1 cellular context compared by ENCODE assay signal in the genomic region with DNA sequence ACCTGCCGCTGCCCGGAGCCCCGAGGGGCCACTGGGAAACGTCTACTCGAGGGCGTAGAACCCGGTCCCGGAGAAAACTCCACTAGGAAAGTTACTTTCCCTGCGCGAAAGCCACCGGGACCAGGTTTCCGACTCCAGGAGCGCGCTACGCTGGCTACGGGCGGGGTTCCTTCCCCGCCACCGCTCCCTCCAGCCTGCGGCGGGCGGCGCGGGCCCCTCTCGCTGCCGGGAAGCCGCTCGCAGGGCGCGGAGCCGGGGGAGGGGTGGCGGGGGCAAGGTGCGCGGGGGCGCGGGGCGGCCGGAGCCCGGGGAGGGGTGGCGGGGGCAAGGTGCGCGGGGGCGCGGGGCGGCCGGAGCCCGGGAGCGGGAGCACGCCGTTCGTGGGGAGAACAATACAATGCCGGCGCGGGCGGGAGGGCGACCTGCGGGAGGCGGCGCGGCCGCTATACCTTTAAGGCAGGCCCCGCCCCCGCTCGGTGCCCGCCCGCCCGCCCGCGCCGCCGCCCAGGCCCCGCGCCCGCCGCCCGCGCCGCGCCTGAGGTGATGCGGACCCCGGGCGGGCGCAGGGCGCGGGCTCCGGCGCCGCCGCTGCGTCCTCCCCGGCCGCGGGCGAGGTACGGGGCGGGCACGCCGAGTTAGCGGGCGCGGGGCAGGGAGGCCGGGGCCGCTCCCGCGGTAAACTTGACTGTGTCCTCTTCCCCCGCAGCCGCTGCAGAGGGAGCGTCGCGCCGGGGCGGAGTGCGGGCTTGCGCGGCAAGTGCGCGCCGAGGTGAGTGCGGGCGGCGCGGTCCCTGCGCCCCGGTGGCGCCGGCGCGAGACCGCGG.
TF ChIP-seq lines count a peak whose summit lies in the region.

No MANE protein-coding gene starts in this region.

TF ChIP-seq in HepG2, 621 proteins besides CTCF, POLR2A, EP300 and RAD21 (continued from another document and continues in another):
- TF ChIP-seq, protein P1, sequence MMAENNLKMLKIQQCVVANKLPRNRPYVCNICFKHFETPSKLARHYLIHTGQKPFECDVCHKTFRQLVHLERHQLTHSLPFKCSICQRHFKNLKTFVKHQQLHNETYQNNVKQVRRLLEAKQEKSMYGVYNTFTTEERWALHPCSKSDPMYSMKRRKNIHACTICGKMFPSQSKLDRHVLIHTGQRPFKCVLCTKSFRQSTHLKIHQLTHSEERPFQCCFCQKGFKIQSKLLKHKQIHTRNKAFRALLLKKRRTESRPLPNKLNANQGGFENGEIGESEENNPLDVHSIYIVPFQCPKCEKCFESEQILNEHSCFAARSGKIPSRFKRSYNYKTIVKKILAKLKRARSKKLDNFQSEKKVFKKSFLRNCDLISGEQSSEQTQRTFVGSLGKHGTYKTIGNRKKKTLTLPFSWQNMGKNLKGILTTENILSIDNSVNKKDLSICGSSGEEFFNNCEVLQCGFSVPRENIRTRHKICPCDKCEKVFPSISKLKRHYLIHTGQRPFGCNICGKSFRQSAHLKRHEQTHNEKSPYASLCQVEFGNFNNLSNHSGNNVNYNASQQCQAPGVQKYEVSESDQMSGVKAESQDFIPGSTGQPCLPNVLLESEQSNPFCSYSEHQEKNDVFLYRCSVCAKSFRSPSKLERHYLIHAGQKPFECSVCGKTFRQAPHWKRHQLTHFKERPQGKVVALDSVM (CRISPR knock-in tag; IDR thresholded peaks at IDR 0.05) = no peak
- TF ChIP-seq, protein P2, sequence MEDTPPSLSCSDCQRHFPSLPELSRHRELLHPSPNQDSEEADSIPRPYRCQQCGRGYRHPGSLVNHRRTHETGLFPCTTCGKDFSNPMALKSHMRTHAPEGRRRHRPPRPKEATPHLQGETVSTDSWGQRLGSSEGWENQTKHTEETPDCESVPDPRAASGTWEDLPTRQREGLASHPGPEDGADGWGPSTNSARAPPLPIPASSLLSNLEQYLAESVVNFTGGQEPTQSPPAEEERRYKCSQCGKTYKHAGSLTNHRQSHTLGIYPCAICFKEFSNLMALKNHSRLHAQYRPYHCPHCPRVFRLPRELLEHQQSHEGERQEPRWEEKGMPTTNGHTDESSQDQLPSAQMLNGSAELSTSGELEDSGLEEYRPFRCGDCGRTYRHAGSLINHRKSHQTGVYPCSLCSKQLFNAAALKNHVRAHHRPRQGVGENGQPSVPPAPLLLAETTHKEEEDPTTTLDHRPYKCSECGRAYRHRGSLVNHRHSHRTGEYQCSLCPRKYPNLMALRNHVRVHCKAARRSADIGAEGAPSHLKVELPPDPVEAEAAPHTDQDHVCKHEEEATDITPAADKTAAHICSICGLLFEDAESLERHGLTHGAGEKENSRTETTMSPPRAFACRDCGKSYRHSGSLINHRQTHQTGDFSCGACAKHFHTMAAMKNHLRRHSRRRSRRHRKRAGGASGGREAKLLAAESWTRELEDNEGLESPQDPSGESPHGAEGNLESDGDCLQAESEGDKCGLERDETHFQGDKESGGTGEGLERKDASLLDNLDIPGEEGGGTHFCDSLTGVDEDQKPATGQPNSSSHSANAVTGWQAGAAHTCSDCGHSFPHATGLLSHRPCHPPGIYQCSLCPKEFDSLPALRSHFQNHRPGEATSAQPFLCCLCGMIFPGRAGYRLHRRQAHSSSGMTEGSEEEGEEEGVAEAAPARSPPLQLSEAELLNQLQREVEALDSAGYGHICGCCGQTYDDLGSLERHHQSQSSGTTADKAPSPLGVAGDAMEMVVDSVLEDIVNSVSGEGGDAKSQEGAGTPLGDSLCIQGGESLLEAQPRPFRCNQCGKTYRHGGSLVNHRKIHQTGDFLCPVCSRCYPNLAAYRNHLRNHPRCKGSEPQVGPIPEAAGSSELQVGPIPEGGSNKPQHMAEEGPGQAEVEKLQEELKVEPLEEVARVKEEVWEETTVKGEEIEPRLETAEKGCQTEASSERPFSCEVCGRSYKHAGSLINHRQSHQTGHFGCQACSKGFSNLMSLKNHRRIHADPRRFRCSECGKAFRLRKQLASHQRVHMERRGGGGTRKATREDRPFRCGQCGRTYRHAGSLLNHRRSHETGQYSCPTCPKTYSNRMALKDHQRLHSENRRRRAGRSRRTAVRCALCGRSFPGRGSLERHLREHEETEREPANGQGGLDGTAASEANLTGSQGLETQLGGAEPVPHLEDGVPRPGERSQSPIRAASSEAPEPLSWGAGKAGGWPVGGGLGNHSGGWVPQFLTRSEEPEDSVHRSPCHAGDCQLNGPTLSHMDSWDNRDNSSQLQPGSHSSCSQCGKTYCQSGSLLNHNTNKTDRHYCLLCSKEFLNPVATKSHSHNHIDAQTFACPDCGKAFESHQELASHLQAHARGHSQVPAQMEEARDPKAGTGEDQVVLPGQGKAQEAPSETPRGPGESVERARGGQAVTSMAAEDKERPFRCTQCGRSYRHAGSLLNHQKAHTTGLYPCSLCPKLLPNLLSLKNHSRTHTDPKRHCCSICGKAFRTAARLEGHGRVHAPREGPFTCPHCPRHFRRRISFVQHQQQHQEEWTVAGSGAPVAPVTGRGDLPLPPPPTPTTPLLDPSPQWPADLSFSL (CRISPR knock-in tag; IDR thresholded peaks at IDR 0.05) = no peak
- TF ChIP-seq BORCS8-MEF2B (CRISPR knock-in tag; IDR thresholded peaks at IDR 0.05) (peak; percentile 52), FOXA3 (CRISPR knock-in tag; IDR thresholded peaks at IDR 0.05) (no peak), CBFB (CRISPR knock-in tag; IDR thresholded peaks at IDR 0.05) (no peak; the same call in 1 of the 2 replicates), AHR (CRISPR knock-in tag; IDR thresholded peaks at IDR 0.05) (0 out of 2 replicates have a peak, but pooled peaks have one; percentile 2), ZNF12 (CRISPR knock-in tag; IDR thresholded peaks at IDR 0.05) (no peak), CBX5 (CRISPR knock-in tag; IDR thresholded peaks at IDR 0.05; ENCODE audit: borderline replicate concordance) (no peak; the same call in 1 of the 2 replicates), DPF2 (CRISPR knock-in tag; IDR thresholded peaks at IDR 0.05; ENCODE audit: borderline replicate concordance, low read depth) (no peak), FOXP1 (IDR thresholded peaks at IDR 0.05) (no peak), FOXP1 (CRISPR knock-in tag; IDR thresholded peaks at IDR 0.05) (no peak), MTA3 (CRISPR knock-in tag; IDR thresholded peaks at IDR 0.05) (no peak), HOXA3 (CRISPR knock-in tag; IDR thresholded peaks at IDR 0.05) (peak; percentile 45), ZNF713 (CRISPR knock-in tag; IDR thresholded peaks at IDR 0.05) (no peak), SNAPC2 (CRISPR knock-in tag; IDR thresholded peaks at IDR 0.05) (no peak), ZNF549 (CRISPR knock-in tag; IDR thresholded peaks at IDR 0.05) (no peak), ZNF550 (CRISPR knock-in tag; IDR thresholded peaks at IDR 0.05; ENCODE audit: borderline replicate concordance) (no peak), ARNT (IDR thresholded peaks at IDR 0.05) (no peak), ZNF256 (CRISPR knock-in tag; conservative IDR thresholded peaks at IDR 0.05) (no peak), TCF7 (IDR thresholded peaks at IDR 0.05; ENCODE audit: low read depth) (no peak), ZNF749 (CRISPR knock-in tag; IDR thresholded peaks at IDR 0.05; ENCODE audit: borderline replicate concordance) (no peak), ZKSCAN1 (IDR thresholded peaks at IDR 0.05; ENCODE audit: low read length) (no peak), ATM (IDR thresholded peaks at IDR 0.05; ENCODE audit: borderline replicate concordance) (no peak), MAFF (IDR thresholded peaks at IDR 0.05; ENCODE audit: low read depth, low read length) (no peak), SRF (IDR thresholded peaks at IDR 0.05; ENCODE audit: low read depth, low read length) (no peak)
- TF ChIP-seq, protein P3, sequence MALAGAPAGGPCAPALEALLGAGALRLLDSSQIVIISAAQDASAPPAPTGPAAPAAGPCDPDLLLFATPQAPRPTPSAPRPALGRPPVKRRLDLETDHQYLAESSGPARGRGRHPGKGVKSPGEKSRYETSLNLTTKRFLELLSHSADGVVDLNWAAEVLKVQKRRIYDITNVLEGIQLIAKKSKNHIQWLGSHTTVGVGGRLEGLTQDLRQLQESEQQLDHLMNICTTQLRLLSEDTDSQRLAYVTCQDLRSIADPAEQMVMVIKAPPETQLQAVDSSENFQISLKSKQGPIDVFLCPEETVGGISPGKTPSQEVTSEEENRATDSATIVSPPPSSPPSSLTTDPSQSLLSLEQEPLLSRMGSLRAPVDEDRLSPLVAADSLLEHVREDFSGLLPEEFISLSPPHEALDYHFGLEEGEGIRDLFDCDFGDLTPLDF (CRISPR knock-in tag; IDR thresholded peaks at IDR 0.05) = no peak
- TF ChIP-seq, protein P4, sequence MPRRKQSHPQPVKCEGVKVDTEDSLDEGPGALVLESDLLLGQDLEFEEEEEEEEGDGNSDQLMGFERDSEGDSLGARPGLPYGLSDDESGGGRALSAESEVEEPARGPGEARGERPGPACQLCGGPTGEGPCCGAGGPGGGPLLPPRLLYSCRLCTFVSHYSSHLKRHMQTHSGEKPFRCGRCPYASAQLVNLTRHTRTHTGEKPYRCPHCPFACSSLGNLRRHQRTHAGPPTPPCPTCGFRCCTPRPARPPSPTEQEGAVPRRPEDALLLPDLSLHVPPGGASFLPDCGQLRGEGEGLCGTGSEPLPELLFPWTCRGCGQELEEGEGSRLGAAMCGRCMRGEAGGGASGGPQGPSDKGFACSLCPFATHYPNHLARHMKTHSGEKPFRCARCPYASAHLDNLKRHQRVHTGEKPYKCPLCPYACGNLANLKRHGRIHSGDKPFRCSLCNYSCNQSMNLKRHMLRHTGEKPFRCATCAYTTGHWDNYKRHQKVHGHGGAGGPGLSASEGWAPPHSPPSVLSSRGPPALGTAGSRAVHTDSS (CRISPR knock-in tag; conservative IDR thresholded peaks at IDR 0.05) = no peak
- TF ChIP-seq, protein P5, sequence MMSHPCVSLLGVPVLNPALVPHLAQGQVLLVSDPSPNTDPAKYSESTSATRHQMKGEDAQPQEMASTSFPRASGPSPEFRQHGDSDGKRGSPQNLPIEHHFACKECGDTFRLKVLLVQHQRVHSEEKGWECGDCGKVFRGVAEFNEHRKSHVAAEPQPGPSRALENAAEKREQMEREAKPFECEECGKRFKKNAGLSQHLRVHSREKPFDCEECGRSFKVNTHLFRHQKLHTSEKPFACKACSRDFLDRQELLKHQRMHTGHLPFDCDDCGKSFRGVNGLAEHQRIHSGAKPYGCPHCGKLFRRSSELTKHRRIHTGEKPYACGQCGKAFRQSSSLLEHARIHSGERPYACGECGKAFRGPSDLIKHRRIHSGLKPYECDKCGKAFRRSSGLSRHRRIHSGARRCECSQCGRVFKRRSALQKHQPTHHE (CRISPR knock-in tag; IDR thresholded peaks at IDR 0.05; ENCODE audit: borderline replicate concordance) = no peak
- TF ChIP-seq, protein P6, sequence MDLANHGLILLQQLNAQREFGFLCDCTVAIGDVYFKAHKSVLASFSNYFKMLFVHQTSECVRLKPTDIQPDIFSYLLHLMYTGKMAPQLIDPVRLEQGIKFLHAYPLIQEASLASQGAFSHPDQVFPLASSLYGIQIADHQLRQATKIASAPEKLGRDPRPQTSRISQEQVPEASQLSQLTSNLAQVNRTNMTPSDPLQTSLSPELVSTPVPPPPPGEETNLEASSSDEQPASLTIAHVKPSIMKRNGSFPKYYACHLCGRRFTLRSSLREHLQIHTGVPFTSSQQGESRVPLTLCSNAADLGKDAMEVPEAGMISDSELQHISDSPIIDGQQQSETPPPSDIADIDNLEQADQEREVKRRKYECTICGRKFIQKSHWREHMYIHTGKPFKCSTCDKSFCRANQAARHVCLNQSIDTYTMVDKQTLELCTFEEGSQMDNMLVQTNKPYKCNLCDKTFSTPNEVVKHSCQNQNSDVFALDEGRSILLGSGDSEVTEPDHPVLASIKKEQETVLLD (CRISPR knock-in tag; IDR thresholded peaks at IDR 0.05; ENCODE audit: low read depth) = 0 out of 2 replicates have a peak, but pooled peaks have one; percentile 24
- TF ChIP-seq, protein P7, sequence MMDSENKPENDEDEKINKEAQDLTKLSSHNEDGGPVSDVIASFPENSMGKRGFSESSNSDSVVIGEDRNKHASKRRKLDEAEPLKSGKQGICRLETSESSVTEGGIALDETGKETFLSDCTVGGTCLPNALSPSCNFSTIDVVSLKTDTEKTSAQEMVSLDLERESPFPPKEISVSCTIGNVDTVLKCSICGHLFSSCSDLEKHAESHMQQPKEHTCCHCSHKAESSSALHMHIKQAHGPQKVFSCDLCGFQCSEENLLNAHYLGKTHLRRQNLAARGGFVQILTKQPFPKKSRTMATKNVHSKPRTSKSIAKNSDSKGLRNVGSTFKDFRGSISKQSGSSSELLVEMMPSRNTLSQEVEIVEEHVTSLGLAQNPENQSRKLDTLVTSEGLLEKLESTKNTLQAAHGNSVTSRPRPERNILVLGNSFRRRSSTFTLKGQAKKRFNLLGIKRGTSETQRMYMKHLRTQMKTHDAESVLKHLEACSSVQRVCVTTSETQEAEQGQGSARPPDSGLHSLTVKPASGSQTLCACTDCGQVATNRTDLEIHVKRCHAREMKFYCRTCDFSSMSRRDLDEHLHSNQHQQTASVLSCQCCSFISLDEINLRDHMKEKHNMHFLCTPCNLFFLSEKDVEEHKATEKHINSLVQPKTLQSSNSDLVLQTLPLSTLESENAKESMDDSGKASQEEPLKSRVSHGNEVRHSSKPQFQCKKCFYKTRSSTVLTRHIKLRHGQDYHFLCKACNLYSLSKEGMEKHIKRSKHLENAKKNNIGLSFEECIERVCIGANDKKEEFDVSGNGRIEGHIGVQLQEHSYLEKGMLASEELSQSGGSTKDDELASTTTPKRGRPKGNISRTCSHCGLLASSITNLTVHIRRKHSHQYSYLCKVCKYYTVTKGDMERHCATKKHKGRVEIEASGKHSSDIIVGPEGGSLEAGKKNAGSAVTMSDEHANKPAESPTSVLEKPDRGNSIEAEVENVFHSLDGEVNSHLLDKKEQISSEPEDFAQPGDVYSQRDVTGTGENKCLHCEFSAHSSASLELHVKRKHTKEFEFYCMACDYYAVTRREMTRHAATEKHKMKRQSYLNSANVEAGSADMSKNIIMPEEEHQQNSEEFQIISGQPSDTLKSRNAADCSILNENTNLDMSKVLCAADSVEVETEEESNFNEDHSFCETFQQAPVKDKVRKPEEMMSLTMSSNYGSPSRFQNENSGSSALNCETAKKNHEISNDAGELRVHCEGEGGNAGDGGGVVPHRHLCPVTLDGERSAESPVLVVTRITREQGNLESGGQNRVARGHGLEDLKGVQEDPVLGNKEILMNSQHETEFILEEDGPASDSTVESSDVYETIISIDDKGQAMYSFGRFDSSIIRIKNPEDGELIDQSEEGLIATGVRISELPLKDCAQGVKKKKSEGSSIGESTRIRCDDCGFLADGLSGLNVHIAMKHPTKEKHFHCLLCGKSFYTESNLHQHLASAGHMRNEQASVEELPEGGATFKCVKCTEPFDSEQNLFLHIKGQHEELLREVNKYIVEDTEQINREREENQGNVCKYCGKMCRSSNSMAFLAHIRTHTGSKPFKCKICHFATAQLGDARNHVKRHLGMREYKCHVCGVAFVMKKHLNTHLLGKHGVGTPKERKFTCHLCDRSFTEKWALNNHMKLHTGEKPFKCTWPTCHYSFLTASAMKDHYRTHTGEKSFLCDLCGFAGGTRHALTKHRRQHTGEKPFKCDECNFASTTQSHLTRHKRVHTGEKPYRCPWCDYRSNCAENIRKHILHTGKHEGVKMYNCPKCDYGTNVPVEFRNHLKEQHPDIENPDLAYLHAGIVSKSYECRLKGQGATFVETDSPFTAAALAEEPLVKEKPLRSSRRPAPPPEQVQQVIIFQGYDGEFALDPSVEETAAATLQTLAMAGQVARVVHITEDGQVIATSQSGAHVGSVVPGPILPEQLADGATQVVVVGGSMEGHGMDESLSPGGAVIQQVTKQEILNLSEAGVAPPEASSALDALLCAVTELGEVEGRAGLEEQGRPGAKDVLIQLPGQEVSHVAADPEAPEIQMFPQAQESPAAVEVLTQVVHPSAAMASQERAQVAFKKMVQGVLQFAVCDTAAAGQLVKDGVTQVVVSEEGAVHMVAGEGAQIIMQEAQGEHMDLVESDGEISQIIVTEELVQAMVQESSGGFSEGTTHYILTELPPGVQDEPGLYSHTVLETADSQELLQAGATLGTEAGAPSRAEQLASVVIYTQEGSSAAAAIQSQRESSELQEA (CRISPR knock-in tag; IDR thresholded peaks at IDR 0.05; ENCODE audit: not compliant biosample characterization) = no peak
